24 cellular contexts compared by ENCODE assay signal in the genomic region with DNA sequence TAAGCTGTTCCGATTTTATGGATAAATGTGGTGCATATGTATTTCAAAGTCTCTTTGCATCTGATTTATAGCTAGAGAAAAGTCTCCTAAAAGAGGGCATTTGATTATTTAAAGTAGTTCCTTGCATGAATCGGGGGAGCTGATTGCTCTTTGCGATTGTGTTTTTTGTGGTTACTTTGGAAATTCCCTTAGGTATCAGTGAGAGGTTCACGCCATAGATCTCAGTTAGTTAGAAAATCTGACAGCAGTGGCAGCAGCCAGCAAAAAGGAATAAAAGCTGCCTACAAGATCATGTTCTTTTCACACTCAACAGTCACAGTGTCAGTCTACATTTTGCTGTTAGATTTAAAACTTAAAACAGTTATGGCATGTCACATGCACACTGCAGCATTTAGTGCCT.
"Had no signal": no experiment of that assay in that cellular context is flagged by ENCODE, and none has a peak within 500 bp of the region (broad histone marks: within the 10 kb centered on the region; RNA-seq: fewer than 3 reads in every experiment).

No MANE protein-coding gene starts in this region.

- H3K27me3 ChIP-seq: esophagus squamous epithelium, heart right ventricle, left lung, right atrium auricular region, stomach, thyroid gland, vagina had no signal

- H3K4me2 ChIP-seq: smooth muscle cell had no signal

- H3K36me3 ChIP-seq: esophagus squamous epithelium, heart right ventricle, left lung, prostate gland, right atrium auricular region, stomach, thyroid gland, vagina had no signal

- DNase-seq: effector memory CD4-positive, alpha-beta T cell; erythroblast; esophagus squamous epithelium; foreskin melanocyte; glutamatergic neuron; heart right ventricle; hippocampal formation; left cardiac atrium; left lung; mesenchymal stem cell; mucosa of descending colon; naive B cell; nucleus accumbens; stimulated activated CD4-positive, alpha-beta T cell treated with anti-CD3 and anti-CD28 coated beads, Interleukin-12 subunit alpha, Interleukin-12 subunit beta, amount 100 ng/mL, for 4 hours; stimulated activated CD4-positive, alpha-beta T cell treated with anti-CD3 and anti-CD28 coated beads, Interleukin-1b, Interleukin-23, amount 100 ng/mL, for 48 hours; stimulated activated CD4-positive, alpha-beta T cell treated with anti-CD3 and anti-CD28 coated beads, Interleukin-4, amount 100 ng/mL, for 24 hours; stimulated activated naive CD4-positive, alpha-beta T cell treated with Interleukin-2 at 50 U/mL for 16 hours; stomach; thyroid gland; trophoblast cell had no signal

- H3K4me3 ChIP-seq: esophagus squamous epithelium, heart right ventricle, left lung, mucosa of descending colon, prostate gland, right atrium auricular region, smooth muscle cell, stomach, thyroid gland, vagina had no signal

- H3K27ac ChIP-seq: esophagus squamous epithelium, heart right ventricle, left lung, prostate gland, right atrium auricular region, stomach, thyroid gland, vagina had no signal

- H3K9me3 ChIP-seq: esophagus squamous epithelium, prostate gland, right atrium auricular region, stomach, thyroid gland, vagina had no signal
